ENCODE assay signal across 29 cellular contexts in genomic region chr21:27536319-27536718, GRCh38.
A peak's percentile ranks its signal among the peaks of the same experiment; 100 is the strongest.
DNase-seq lines count a peak whose midpoint lies in the region; ATAC-seq and TF ChIP-seq lines count a peak whose summit lies in the region.
"Had no signal": no experiment of that assay in that cellular context is flagged by ENCODE, and none has a peak within 500 bp of the region (broad histone marks: within the 10 kb centered on the region; RNA-seq: fewer than 3 reads in every experiment).

No MANE protein-coding gene starts in this region.

- no peak overlapping the region for H2AFZ ChIP-seq in fibroblast of lung (ENCODE audit: low read length)

- H4K20me1 ChIP-seq in fibroblast of lung (ENCODE audit: control insufficient read depth, extremely low read depth, insufficient read depth, low read length): no peaks in the 10 kb centered on the region
- H4K20me1 ChIP-seq: BLaER1 treated with 17β-estradiol and CSF1 and Interleukin-3, amounts not matched to agents 10 nM and 100 nM had no signal

- no peak overlapping the region for H3K27ac ChIP-seq in fibroblast of lung (ENCODE audit: insufficient read depth, low read length)
- H3K27ac ChIP-seq: BLaER1 treated with 17β-estradiol and CSF1 and Interleukin-3, amounts not matched to agents 10 nM and 100 nM; body of pancreas; dorsolateral prefrontal cortex; esophagus squamous epithelium; suprapubic skin; upper lobe of right lung had no signal

- H3K36me3 ChIP-seq in fibroblast of lung (ENCODE audit: control insufficient read depth, insufficient read depth, low read length): no peaks in the 10 kb centered on the region
- H3K36me3 ChIP-seq: BLaER1 treated with 17β-estradiol and CSF1 and Interleukin-3, amounts not matched to agents 10 nM and 100 nM; esophagus squamous epithelium; suprapubic skin; upper lobe of right lung had no signal

- H3K27me3 ChIP-seq in fibroblast of lung (ENCODE audit: control insufficient read depth, insufficient read depth, low read length): no peaks in the 10 kb centered on the region
- H3K27me3 ChIP-seq: BLaER1 treated with 17β-estradiol and CSF1 and Interleukin-3, amounts not matched to agents 10 nM and 100 nM; body of pancreas; esophagus squamous epithelium; suprapubic skin; upper lobe of right lung had no signal

- H3K79me2 ChIP-seq in fibroblast of lung (ENCODE audit: control insufficient read depth, insufficient read depth, low read length): no peaks in the 10 kb centered on the region

- DNase-seq in HCEC 1CT (peak; percentile 49), fibroblast of lung (ENCODE audit: low read depth in 2 of 2) (peak; percentile 11 to 21), skeletal muscle cell (ENCODE audit: low read depth) (peak; percentile 63), AG08396 (ENCODE audit: low spot score) (no peak), NCI-H1436 (lab: John Stamatoyannopoulos, UW) (no peak), HuH-7 (ENCODE audit: low spot score) (no peak), NCI-H1417 (lab: John Stamatoyannopoulos, UW) (no peak)
- DNase-seq: activated CD4-positive, alpha-beta memory T cell treated with anti-CD3 and anti-CD28 coated beads, Interleukin-2, amount 10 ng/mL, durations not matched to agents 7 days and 5 days; activated CD4-positive, alpha-beta T cell treated with anti-CD3 and anti-CD28 coated beads for 1 hour; activated CD8-positive, alpha-beta memory T cell treated with anti-CD3 and anti-CD28 coated beads, Interleukin-2, amount 50 U/mL, for 4 hours; activated naive CD4-positive, alpha-beta T cell treated with anti-CD3 and anti-CD28 coated beads for 36 hours; body of pancreas; dorsolateral prefrontal cortex; esophagus squamous epithelium; GDM1; glutamatergic neuron; KBM-7; kidney; MM.1S; naive thymus-derived CD8-positive, alpha-beta T cell; NCI-H1417 treated with DMSO at 0.1 percent for 48 hours; NCI-H345; NCI-H69; SHP77; stimulated activated naive B cell treated with anti-CD40 and anti-IgM and Interleukin-4, amounts not matched to agents 10 μg/mL and 1 μg/mL and 100 μg/mL, for 72 hours; upper lobe of right lung had no signal

- no peaks in the 10 kb centered on the region for H3K4me1 ChIP-seq in fibroblast of lung (ENCODE audit: control insufficient read depth, extremely low read depth, insufficient read depth, low read length)
- H3K4me1 ChIP-seq: BLaER1 treated with 17β-estradiol and CSF1 and Interleukin-3, amounts not matched to agents 10 nM and 100 nM; body of pancreas; esophagus squamous epithelium; suprapubic skin; upper lobe of right lung had no signal

- no peak overlapping the region for H3K9ac ChIP-seq in fibroblast of lung (ENCODE audit: insufficient read depth, low read length)
- H3K9ac ChIP-seq: BLaER1 treated with 17β-estradiol and CSF1 and Interleukin-3, amounts not matched to agents 10 nM and 100 nM had no signal

- H3K4me2 ChIP-seq in fibroblast of lung (ENCODE audit: extremely low read depth, insufficient read depth, low read length): no peak overlapping the region
- H3K4me2 ChIP-seq: BLaER1 treated with 17β-estradiol and CSF1 and Interleukin-3, amounts not matched to agents 10 nM and 100 nM had no signal

- H3K4me3 ChIP-seq in fibroblast of lung (replicated peaks in 1 of 4; ENCODE audit: control extremely low read depth in 1 of 4, insufficient read depth in 1 of 4, low read depth in 3 of 4, low read length in 4 of 4) (no peak overlapping the region), skeletal muscle cell (ENCODE audit: low read depth, low read length) (no peak overlapping the region)
- H3K4me3 ChIP-seq: BLaER1 treated with 17β-estradiol and CSF1 and Interleukin-3, amounts not matched to agents 10 nM and 100 nM; body of pancreas; dorsolateral prefrontal cortex; esophagus squamous epithelium; suprapubic skin; upper lobe of right lung had no signal

- no peaks in the 10 kb centered on the region for H3K9me3 ChIP-seq in fibroblast of lung (ENCODE audit: control insufficient read depth, insufficient read depth, low read depth, low read length)
- H3K9me3 ChIP-seq: BLaER1 treated with 17β-estradiol and CSF1 and Interleukin-3, amounts not matched to agents 10 nM and 100 nM; body of pancreas; esophagus squamous epithelium; suprapubic skin; upper lobe of right lung had no signal

- TF ChIP-seq CTCF in fibroblast of lung (conservative IDR thresholded peaks at IDR 0.05 in 1 of 2, IDR thresholded peaks at IDR 0.05 in 1 of 2; ENCODE audit: low read depth in 1 of 2, low read length in 2 of 2): no peak

- no peak for ATAC-seq in SK-N-SH treated with all-trans-retinoic acid at 6 μM for 48 hours
- ATAC-seq: body of pancreas; naive thymus-derived CD8-positive, alpha-beta T cell; stimulated activated naive B cell treated with anti-CD40 and anti-IgM and Interleukin-4, amounts not matched to agents 10 μg/mL and 1 μg/mL and 100 μg/mL, for 72 hours; upper lobe of right lung had no signal

TF ChIP-seq in SK-N-SH treated with all-trans-retinoic acid at 6 μM for 48 hours, 23 proteins besides CTCF, POLR2A, EP300 and RAD21:
- TF ChIP-seq TOX (CRISPR knock-in tag; IDR thresholded peaks at IDR 0.05; ENCODE audit: borderline replicate concordance): 0 out of 2 replicates have a peak, but pooled peaks have one; percentile 17
- no peak for TF ChIP-seq RARB (CRISPR knock-in tag; IDR thresholded peaks at IDR 0.05)
TF ChIP-seq in SK-N-SH treated with all-trans-retinoic acid at 6 μM for 48 hours: peak in this region for 1.

Comparison
In these comparisons a context has a peak if more than half of its experiments do, and no peak if none do; other contexts are left out.
1. DNase-seq: peak in HCEC 1CT (single experiment), fibroblast of lung (2 of 2) and skeletal muscle cell (single experiment); none in AG08396 (single experiment), NCI-H1436 (single experiment), HuH-7 (single experiment) and NCI-H1417 (0 of 3).